Comparison of ENCODE assay signal across 23 cellular contexts in genomic region chr17:80712089-80712488, GRCh38.
"Had no signal": no experiment of that assay in that cellular context is flagged by ENCODE, and none has a peak within 500 bp of the region (broad histone marks: within the 10 kb centered on the region; RNA-seq: fewer than 3 reads in every experiment).

No MANE protein-coding gene starts in this region.

- H3K27ac Mint-ChIP-seq: endodermal cell; mesothelial cell of epicardium; nephron progenitor cell; stimulated activated memory B cell treated with anti-CD40 and anti-IgM and Interleukin-4, amounts not matched to agents 10 μg/mL and 1 μg/mL and 100 μg/mL, for 72 hours had no signal

- H3K27me3 Mint-ChIP-seq: naive B cell; stimulated activated memory B cell treated with anti-CD40 and anti-IgM and Interleukin-4, amounts not matched to agents 10 μg/mL and 1 μg/mL and 100 μg/mL, for 72 hours had no signal

- H3K4me3 Mint-ChIP-seq: endodermal cell; mesothelial cell of epicardium; naive B cell; nephron progenitor cell; stimulated activated memory B cell treated with anti-CD40 and anti-IgM and Interleukin-4, amounts not matched to agents 10 μg/mL and 1 μg/mL and 100 μg/mL, for 72 hours had no signal

- ATAC-seq: foreskin keratinocyte; gastroesophageal sphincter; heart left ventricle; left cardiac atrium; left lung; mucosa of descending colon; stimulated activated memory B cell treated with anti-CD40 and anti-IgM and Interleukin-4, amounts not matched to agents 10 μg/mL and 1 μg/mL and 100 μg/mL, for 72 hours; stimulated activated naive CD8-positive, alpha-beta T cell treated with anti-CD3 and anti-CD28 coated beads, Interleukin-15, Interleukin-2, amounts not matched to agents 100 U/mL and 50 U/mL, for 24 hours had no signal

- DNase-seq: dorsolateral prefrontal cortex; effector CD4-positive, alpha-beta T cell; endodermal cell; foreskin keratinocyte; heart left ventricle; left cardiac atrium; left lung; mesenchymal stem cell; mucosa of descending colon; naive B cell; nephron progenitor cell; nucleus accumbens; sigmoid colon; stimulated activated CD4-positive, alpha-beta T cell treated with anti-CD3 and anti-CD28 coated beads, Interleukin-2, amount 100 ng/mL, for 24 hours; stimulated activated CD4-positive, alpha-beta T cell treated with anti-CD3 and anti-CD28 coated beads, Interleukin-4, amount 100 ng/mL, for 24 hours; stimulated activated naive CD8-positive, alpha-beta T cell treated with anti-CD3 and anti-CD28 coated beads, Interleukin-15, Interleukin-2, amounts not matched to agents 100 U/mL and 50 U/mL, for 24 hours; substantia nigra; testis; tibial artery; upper lobe of left lung had no signal

- H3K9me3 Mint-ChIP-seq: stimulated activated memory B cell treated with anti-CD40 and anti-IgM and Interleukin-4, amounts not matched to agents 10 μg/mL and 1 μg/mL and 100 μg/mL, for 72 hours had no signal

- H3K4me1 Mint-ChIP-seq: mesothelial cell of epicardium had no signal
